23 cellular contexts compared by ENCODE assay signal in genomic region chr2:150900913-150901312, GRCh38.
"Had no signal": no experiment of that assay in that cellular context is flagged by ENCODE, and none has a peak within 500 bp of the region (broad histone marks: within the 10 kb centered on the region; RNA-seq: fewer than 3 reads in every experiment).

No MANE protein-coding gene starts in this region.

- H3K36me3 ChIP-seq: adrenal gland, breast epithelium, MG63 had no signal

- H3K4me1 ChIP-seq: adrenal gland, body of pancreas, breast epithelium had no signal

- FAIRE-seq: astrocyte had no signal

- ATAC-seq: activated CD8-positive, alpha-beta T cell treated with anti-CD3 and anti-CD28 coated beads for 36 hours; body of pancreas had no signal

- H3K27me3 ChIP-seq: adrenal gland, body of pancreas, breast epithelium, MG63 had no signal

- H3K27ac ChIP-seq: adrenal gland, body of pancreas, breast epithelium had no signal

- H3K4me3 ChIP-seq: adrenal gland, body of pancreas, breast epithelium, MG63 had no signal

- DNase-seq: activated CD4-positive, alpha-beta T cell treated with anti-CD3 and anti-CD28 coated beads, Interleukin-2, amount 10 ng/mL, durations not matched to agents 24 days and 14 days; activated CD4-positive, alpha-beta T cell treated with anti-CD3 and anti-CD28 coated beads, Interleukin-2, amount 50 U/mL, for 4 hours; activated CD8-positive, alpha-beta T cell treated with anti-CD3 and anti-CD28 coated beads for 36 hours; activated gamma-delta T cell; activated naive CD4-positive, alpha-beta T cell treated with Interleukin-2 at 50 U/mL for 16 hours; activated naive CD8-positive, alpha-beta T cell treated with anti-CD3 and anti-CD28 coated beads, Interleukin-2, amount 10 ng/mL, durations not matched to agents 7 days and 5 days; activated T-cell treated with anti-CD3 and anti-CD28 coated beads, Interleukin-2, amount 50 U/mL, for 24 hours; adrenal gland; body of pancreas; MG63; NCI-H1048; NCI-H1105 treated with DMSO at 0.1 percent for 48 hours; NCI-H1436; NCI-H1694; NCI-H1930; NCI-H2081 treated with DMSO at 0.1 percent for 48 hours; NCI-H345; NCI-H524 treated with DMSO at 0.1 percent for 48 hours; OCI-M1; Right ventricle myocardium superior; T1000 had no signal

- H3K9me3 ChIP-seq: body of pancreas had no signal
